ENCODE assay signal across 1 cellular context in the genomic region with DNA sequence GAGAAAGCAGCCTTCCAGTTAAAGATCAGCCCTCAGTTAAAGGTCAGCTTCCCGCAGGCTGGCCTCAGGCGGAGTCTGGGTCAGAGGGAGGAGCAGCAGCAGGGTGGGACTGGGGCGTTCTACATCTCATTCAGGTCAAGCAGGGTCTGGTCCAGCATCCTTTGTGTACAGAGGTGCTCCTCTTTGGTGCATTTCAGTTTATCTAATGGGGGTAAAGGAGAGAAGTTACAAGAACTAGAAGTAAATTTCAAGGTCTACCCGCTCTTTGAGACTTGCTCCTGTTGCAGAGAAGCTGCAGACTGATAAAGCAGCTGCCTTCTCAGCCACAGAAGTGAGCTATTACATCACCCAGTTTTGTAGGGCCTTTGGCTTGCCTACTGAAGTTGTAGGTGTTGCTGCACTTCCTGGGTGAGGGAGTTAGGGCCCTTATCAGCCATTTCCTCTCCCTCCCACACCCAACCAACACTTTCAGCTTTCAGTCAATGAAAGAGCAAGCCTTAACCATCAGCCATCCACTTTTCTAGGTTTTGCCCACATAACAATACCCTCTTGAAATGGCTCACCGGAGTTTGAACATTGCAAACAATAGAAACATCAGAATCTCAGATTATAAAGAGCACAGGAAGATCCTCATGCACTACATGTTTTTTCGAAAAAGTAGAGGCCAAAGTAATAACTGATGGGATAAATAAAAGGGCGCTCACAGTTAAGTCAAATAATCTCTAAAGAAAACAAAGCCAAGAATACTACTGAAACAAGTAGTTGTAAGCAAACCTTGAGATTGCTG.
TF ChIP-seq lines count a peak whose summit lies in the region.

No MANE protein-coding gene starts in this region.

TF ChIP-seq in K562, 482 proteins besides CTCF, POLR2A, EP300 and RAD21 (continued from another document and continues in another):
- no peak for TF ChIP-seq E4F1 (CRISPR knock-in tag; IDR thresholded peaks at IDR 0.05; ENCODE audit: borderline replicate concordance)
- peak; percentile 99 for TF ChIP-seq ETV1 (tag; conservative IDR thresholded peaks at IDR 0.05; ENCODE audit: low read depth)
- TF ChIP-seq, protein P1, sequence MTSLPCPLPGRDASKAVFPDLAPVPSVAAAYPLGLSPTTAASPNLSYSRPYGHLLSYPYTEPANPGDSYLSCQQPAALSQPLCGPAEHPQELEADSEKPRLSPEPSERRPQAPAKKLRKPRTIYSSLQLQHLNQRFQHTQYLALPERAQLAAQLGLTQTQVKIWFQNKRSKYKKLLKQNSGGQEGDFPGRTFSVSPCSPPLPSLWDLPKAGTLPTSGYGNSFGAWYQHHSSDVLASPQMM (CRISPR knock-in tag; IDR thresholded peaks at IDR 0.05), result no peak
- peak; percentile 56; the same call in 1 of the 2 replicates for TF ChIP-seq STAT5A (IDR thresholded peaks at IDR 0.05; ENCODE audit: borderline replicate concordance, low read length)
- TF ChIP-seq DDX20 (tag; IDR thresholded peaks at IDR 0.05; ENCODE audit: low read depth), result no peak
- TF ChIP-seq, protein P2, sequence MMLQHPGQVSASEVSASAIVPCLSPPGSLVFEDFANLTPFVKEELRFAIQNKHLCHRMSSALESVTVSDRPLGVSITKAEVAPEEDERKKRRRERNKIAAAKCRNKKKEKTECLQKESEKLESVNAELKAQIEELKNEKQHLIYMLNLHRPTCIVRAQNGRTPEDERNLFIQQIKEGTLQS (IDR thresholded peaks at IDR 0.05), result peak; percentile 99
- TF ChIP-seq, protein P2 (CRISPR knock-in tag; conservative IDR thresholded peaks at IDR 0.05), result peak; percentile 87; the same call in 1 of the 2 replicates
- TF ChIP-seq RBM22 (IDR thresholded peaks at IDR 0.05; ENCODE audit: low read depth, low read length, poor library complexity, severe bottlenecking), result no peak
- TF ChIP-seq ZSCAN29 (IDR thresholded peaks at IDR 0.05), result no peak; the same call in 1 of the 2 replicates
- TF ChIP-seq RBM17 (IDR thresholded peaks at IDR 0.05; ENCODE audit: borderline replicate concordance, low read depth, low read length), result no peak
- TF ChIP-seq FOXJ2 (tag; IDR thresholded peaks at IDR 0.05), result no peak
- TF ChIP-seq BMI1 (IDR thresholded peaks at IDR 0.05; ENCODE audit: low read length), result no peak
- TF ChIP-seq VEZF1 (CRISPR knock-in tag; IDR thresholded peaks at IDR 0.05), result peak; percentile 50
- TF ChIP-seq, protein P3, sequence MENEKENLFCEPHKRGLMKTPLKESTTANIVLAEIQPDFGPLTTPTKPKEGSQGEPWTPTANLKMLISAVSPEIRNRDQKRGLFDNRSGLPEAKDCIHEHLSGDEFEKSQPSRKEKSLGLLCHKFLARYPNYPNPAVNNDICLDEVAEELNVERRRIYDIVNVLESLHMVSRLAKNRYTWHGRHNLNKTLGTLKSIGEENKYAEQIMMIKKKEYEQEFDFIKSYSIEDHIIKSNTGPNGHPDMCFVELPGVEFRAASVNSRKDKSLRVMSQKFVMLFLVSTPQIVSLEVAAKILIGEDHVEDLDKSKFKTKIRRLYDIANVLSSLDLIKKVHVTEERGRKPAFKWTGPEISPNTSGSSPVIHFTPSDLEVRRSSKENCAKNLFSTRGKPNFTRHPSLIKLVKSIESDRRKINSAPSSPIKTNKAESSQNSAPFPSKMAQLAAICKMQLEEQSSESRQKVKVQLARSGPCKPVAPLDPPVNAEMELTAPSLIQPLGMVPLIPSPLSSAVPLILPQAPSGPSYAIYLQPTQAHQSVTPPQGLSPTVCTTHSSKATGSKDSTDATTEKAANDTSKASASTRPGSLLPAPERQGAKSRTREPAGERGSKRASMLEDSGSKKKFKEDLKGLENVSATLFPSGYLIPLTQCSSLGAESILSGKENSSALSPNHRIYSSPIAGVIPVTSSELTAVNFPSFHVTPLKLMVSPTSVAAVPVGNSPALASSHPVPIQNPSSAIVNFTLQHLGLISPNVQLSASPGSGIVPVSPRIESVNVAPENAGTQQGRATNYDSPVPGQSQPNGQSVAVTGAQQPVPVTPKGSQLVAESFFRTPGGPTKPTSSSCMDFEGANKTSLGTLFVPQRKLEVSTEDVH (IDR thresholded peaks at IDR 0.05; ENCODE audit: low read depth, partially characterized antibody), result no peak
- TF ChIP-seq E2F3 (CRISPR knock-in tag; IDR thresholded peaks at IDR 0.05), result no peak
- TF ChIP-seq SRSF7 (optimal IDR thresholded peaks at IDR 0.05; ENCODE audit: low read depth, low read length), result no peak
- no peak for TF ChIP-seq ZNF384 (IDR thresholded peaks at IDR 0.05; ENCODE audit: low read depth, low read length)
- TF ChIP-seq, protein P4, sequence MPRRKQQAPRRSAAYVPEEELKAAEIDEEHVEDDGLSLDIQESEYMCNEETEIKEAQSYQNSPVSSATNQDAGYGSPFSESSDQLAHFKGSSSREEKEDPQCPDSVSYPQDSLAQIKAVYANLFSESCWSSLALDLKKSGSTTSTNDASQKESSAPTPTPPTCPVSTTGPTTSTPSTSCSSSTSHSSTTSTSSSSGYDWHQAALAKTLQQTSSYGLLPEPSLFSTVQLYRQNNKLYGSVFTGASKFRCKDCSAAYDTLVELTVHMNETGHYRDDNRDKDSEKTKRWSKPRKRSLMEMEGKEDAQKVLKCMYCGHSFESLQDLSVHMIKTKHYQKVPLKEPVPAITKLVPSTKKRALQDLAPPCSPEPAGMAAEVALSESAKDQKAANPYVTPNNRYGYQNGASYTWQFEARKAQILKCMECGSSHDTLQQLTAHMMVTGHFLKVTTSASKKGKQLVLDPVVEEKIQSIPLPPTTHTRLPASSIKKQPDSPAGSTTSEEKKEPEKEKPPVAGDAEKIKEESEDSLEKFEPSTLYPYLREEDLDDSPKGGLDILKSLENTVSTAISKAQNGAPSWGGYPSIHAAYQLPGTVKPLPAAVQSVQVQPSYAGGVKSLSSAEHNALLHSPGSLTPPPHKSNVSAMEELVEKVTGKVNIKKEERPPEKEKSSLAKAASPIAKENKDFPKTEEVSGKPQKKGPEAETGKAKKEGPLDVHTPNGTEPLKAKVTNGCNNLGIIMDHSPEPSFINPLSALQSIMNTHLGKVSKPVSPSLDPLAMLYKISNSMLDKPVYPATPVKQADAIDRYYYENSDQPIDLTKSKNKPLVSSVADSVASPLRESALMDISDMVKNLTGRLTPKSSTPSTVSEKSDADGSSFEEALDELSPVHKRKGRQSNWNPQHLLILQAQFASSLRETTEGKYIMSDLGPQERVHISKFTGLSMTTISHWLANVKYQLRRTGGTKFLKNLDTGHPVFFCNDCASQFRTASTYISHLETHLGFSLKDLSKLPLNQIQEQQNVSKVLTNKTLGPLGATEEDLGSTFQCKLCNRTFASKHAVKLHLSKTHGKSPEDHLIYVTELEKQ (CRISPR knock-in tag; IDR thresholded peaks at IDR 0.05), result no peak
- no peak for TF ChIP-seq DNMT1 (IDR thresholded peaks at IDR 0.05)
- TF ChIP-seq CHD4 (IDR thresholded peaks at IDR 0.05; ENCODE audit: insufficient read depth, insufficient replicate concordance, low read depth, low read length, poor library complexity, severe bottlenecking), result no peak
- TF ChIP-seq NELFE (IDR thresholded peaks at IDR 0.05; ENCODE audit: insufficient read depth, insufficient read length), result no peak
- TF ChIP-seq POLR2AphosphoS2 (IDR thresholded peaks at IDR 0.05; ENCODE audit: low read length), result 0 out of 2 replicates have a peak, but pooled peaks have one; percentile 34
- no peak for TF ChIP-seq KDM5B (IDR thresholded peaks at IDR 0.05; ENCODE audit: insufficient replicate concordance, low read depth, low read length)
- peak; percentile 81 for TF ChIP-seq POLR2AphosphoS5 (IDR thresholded peaks at IDR 0.05; ENCODE audit: control insufficient read depth, insufficient read depth, low read depth, low read length)
- peak; percentile 93 for TF ChIP-seq ARID1B (IDR thresholded peaks at IDR 0.05)
- TF ChIP-seq MEF2D (tag; conservative IDR thresholded peaks at IDR 0.05; ENCODE audit: low read depth), result no peak
- no peak for TF ChIP-seq SMAD3 (CRISPR knock-in tag; conservative IDR thresholded peaks at IDR 0.05)
- TF ChIP-seq ZFP1 (CRISPR knock-in tag; IDR thresholded peaks at IDR 0.05), result no peak
- TF ChIP-seq ZNF655 (CRISPR knock-in tag; IDR thresholded peaks at IDR 0.05), result no peak
- no peak for TF ChIP-seq DIDO1 (tag; IDR thresholded peaks at IDR 0.05; ENCODE audit: low read depth)
- TF ChIP-seq, protein P5, sequence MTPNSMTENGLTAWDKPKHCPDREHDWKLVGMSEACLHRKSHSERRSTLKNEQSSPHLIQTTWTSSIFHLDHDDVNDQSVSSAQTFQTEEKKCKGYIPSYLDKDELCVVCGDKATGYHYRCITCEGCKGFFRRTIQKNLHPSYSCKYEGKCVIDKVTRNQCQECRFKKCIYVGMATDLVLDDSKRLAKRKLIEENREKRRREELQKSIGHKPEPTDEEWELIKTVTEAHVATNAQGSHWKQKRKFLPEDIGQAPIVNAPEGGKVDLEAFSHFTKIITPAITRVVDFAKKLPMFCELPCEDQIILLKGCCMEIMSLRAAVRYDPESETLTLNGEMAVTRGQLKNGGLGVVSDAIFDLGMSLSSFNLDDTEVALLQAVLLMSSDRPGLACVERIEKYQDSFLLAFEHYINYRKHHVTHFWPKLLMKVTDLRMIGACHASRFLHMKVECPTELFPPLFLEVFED (CRISPR knock-in tag; conservative IDR thresholded peaks at IDR 0.05), result 0 out of 2 replicates have a peak, but pooled peaks have one; percentile 6
- peak; percentile 59; the same call in 1 of the 2 replicates for TF ChIP-seq TAF7 (tag; IDR thresholded peaks at IDR 0.05)
- no peak for TF ChIP-seq HDAC6 (IDR thresholded peaks at IDR 0.05; ENCODE audit: low read depth, low read length)
- no peak for TF ChIP-seq BDP1 (IDR thresholded peaks at IDR 0.05; ENCODE audit: insufficient read depth, insufficient read length)
- TF ChIP-seq PHF21A (IDR thresholded peaks at IDR 0.05; ENCODE audit: borderline replicate concordance, low read depth), result 0 out of 2 replicates have a peak, but pooled peaks have one; percentile 7
- TF ChIP-seq ETV5 (CRISPR knock-in tag; IDR thresholded peaks at IDR 0.05; ENCODE audit: low read depth), result peak; percentile 97
- TF ChIP-seq, protein P6, sequence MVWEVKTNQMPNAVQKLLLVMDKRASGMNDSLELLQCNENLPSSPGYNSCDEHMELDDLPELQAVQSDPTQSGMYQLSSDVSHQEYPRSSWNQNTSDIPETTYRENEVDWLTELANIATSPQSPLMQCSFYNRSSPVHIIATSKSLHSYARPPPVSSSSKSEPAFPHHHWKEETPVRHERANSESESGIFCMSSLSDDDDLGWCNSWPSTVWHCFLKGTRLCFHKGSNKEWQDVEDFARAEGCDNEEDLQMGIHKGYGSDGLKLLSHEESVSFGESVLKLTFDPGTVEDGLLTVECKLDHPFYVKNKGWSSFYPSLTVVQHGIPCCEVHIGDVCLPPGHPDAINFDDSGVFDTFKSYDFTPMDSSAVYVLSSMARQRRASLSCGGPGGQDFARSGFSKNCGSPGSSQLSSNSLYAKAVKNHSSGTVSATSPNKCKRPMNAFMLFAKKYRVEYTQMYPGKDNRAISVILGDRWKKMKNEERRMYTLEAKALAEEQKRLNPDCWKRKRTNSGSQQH (CRISPR knock-in tag; IDR thresholded peaks at IDR 0.05), result no peak
- no peak for TF ChIP-seq NR2F6 (CRISPR knock-in tag; IDR thresholded peaks at IDR 0.05)
- TF ChIP-seq SP2 (IDR thresholded peaks at IDR 0.05; ENCODE audit: extremely low read depth, low read depth, low read length, poor library complexity, severe bottlenecking), result no peak
- TF ChIP-seq MCM2 (IDR thresholded peaks at IDR 0.05; ENCODE audit: low read depth), result no peak
- peak; percentile 95 for TF ChIP-seq ATF4 (CRISPR knock-in tag; IDR thresholded peaks at IDR 0.05)
- peak; percentile 89 for TF ChIP-seq NEUROD1 (IDR thresholded peaks at IDR 0.05; ENCODE audit: borderline replicate concordance, low read depth, low read length, partially characterized antibody)
- peak; percentile 83 for TF ChIP-seq ZNF175 (CRISPR knock-in tag; IDR thresholded peaks at IDR 0.05; ENCODE audit: low read depth)
- peak; percentile 64 for TF ChIP-seq GATA2 (CRISPR knock-in tag; IDR thresholded peaks at IDR 0.05)
- TF ChIP-seq ZKSCAN8 (CRISPR knock-in tag; IDR thresholded peaks at IDR 0.05), result no peak
